In genomic region chr6:124356811-124357210, GRCh38 we compare ENCODE assay signal across 24 cellular contexts.
"Had no signal": no experiment of that assay in that cellular context is flagged by ENCODE, and none has a peak within 500 bp of the region (broad histone marks: within the 10 kb centered on the region; RNA-seq: fewer than 3 reads in every experiment).

No MANE protein-coding gene starts in this region.

- DNase-seq: kidney glomerular epithelial cell; left cardiac atrium; lower lobe of right lung; mammary epithelial cell; mesenchymal stem cell; naive B cell; natural killer cell; nephron progenitor cell; ovary; right lobe of liver; stimulated activated CD4-positive, alpha-beta T cell treated with anti-CD3 and anti-CD28 coated beads, Interleukin-12 subunit alpha, Interleukin-12 subunit beta, amount 100 ng/mL, for 4 hours; stimulated activated CD4-positive, alpha-beta T cell treated with anti-CD3 and anti-CD28 coated beads, Interleukin-15, amount 100 ng/mL, for 24 hours; stimulated activated CD4-positive, alpha-beta T cell treated with anti-CD3 and anti-CD28 coated beads, Interleukin-2, amount 100 ng/mL, for 24 hours; stimulated activated CD4-positive, alpha-beta T cell treated with anti-CD3 and anti-CD28 coated beads, Interleukin-4, amount 100 ng/mL, for 1 hour; stimulated activated naive B cell treated with anti-CD40 and anti-IgM and Interleukin-4, amounts not matched to agents 10 μg/mL and 1 μg/mL and 100 μg/mL, for 72 hours; tibial artery; trophoblast cell; upper lobe of right lung had no signal

- H3K27me3 ChIP-seq: hepatocyte, ovary, right atrium auricular region, right lobe of liver, suprapubic skin, tibial artery, upper lobe of right lung had no signal

- ATAC-seq: left cardiac atrium; left lobe of liver; lower lobe of right lung; natural killer cell; right lobe of liver; stimulated activated naive B cell treated with anti-CD40 and anti-IgM and Interleukin-4, amounts not matched to agents 10 μg/mL and 1 μg/mL and 100 μg/mL, for 72 hours; upper lobe of right lung had no signal

- H3K36me3 ChIP-seq: lower lobe of right lung, ovary, right atrium auricular region, right lobe of liver, suprapubic skin, thoracic aorta, tibial artery, upper lobe of right lung had no signal

- H3K4me1 ChIP-seq: lower lobe of right lung, right atrium auricular region, right lobe of liver, suprapubic skin, tibial artery, upper lobe of right lung had no signal

- H3K4me3 ChIP-seq: hepatocyte, lower lobe of right lung, ovary, right atrium auricular region, right lobe of liver, skin epidermis, suprapubic skin, thoracic aorta, tibial artery, upper lobe of right lung had no signal

- H3K9me3 ChIP-seq: lower lobe of right lung, ovary, right atrium auricular region, right lobe of liver, suprapubic skin, thoracic aorta, tibial artery, upper lobe of right lung had no signal

- H3K27ac ChIP-seq: hepatocyte, lower lobe of right lung, ovary, right atrium auricular region, right lobe of liver, skin epidermis, suprapubic skin, thoracic aorta, tibial artery, upper lobe of right lung had no signal
